12 cellular contexts compared by ENCODE assay signal in the genomic region with DNA sequence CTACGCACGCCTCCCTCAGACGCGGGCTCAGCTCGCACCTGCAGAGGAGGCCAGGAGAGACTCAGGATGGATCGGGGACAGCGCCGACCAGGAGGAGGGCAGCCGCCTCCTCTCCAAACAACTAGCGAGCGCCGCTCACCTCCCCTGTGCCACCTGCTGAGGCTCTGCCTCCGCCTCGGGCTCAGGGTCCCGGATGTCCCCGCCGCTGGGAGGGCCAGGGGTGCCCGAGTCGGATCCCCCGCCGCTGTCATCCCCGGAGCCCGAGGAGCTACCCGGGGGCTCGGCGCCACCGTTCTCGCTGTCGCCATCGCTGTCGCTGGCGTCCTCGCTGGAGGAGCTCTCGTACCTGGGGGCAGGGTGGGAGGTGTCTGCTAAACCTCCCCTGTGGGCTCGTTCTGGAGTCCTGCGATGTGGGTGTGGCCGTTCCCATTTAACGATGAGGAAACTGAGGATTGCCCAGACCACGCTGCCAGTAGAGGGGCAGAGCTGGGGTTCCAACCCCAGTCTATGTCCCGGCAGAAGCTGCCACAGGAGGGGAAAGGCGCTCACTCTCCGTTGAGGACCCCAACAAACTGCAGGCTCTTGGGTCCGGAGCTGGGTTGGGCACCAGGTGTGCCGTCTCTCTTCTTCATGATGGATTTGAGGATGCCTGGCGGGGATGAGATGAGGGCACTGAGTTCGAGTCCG. TPM values are rescaled to one million over a fixed set of nuclear protein-coding genes. Genes with fewer than 3 reads are reported as not detected.
DNase-seq lines count a peak whose midpoint lies in the region; ATAC-seq and TF ChIP-seq lines count a peak whose summit lies in the region.
"Had no signal": no experiment of that assay in that cellular context is flagged by ENCODE, and none has a peak within 500 bp of the region (broad histone marks: within the 10 kb centered on the region; RNA-seq: fewer than 3 reads in every experiment).

No MANE protein-coding gene starts in this region.

- intact Hi-C loops in ascending aorta (cut with DNase I): no loop called here

- H4K20me1 ChIP-seq in hepatocyte (ENCODE audit: insufficient read depth, poor library complexity, severe bottlenecking): no peaks in the 10 kb centered on the region

- no peaks in the 10 kb centered on the region for H3K9me2 ChIP-seq in hepatocyte (replicated peaks; ENCODE audit: insufficient read depth)

- no peak for ATAC-seq in activated naive CD8-positive, alpha-beta T cell treated with anti-CD3 and anti-CD28 coated beads, Interleukin-2, amount 10 ng/mL, durations not matched to agents 7 days and 5 days (ENCODE audit: low read depth)
- ATAC-seq in activated naive CD8-positive, alpha-beta T cell treated with anti-CD3 and anti-CD28 coated beads, Interleukin-2, amount 50 U/mL, for 24 hours: no peak
- ATAC-seq in stimulated activated effector memory CD8-positive, alpha-beta T cell treated with anti-CD3 and anti-CD28 coated beads, Interleukin-12 subunit alpha, Interleukin-12 subunit beta, amount 100 ng/mL, for 72 hours: no peak

- H3K27me3 Mint-ChIP-seq in activated naive CD8-positive, alpha-beta T cell treated with anti-CD3 and anti-CD28 coated beads, Interleukin-2, amount 10 ng/mL, durations not matched to agents 7 days and 5 days: peaks cover 38% of the 10 kb centered on the region
- H3K27me3 Mint-ChIP-seq in activated naive CD8-positive, alpha-beta T cell treated with anti-CD3 and anti-CD28 coated beads, Interleukin-2, amount 50 U/mL, for 24 hours: peaks cover 34% of the 10 kb centered on the region
- H3K27me3 Mint-ChIP-seq in mesothelial cell of epicardium (ENCODE audit: low read depth): peaks cover 76% of the 10 kb centered on the region

- H3K4me2 ChIP-seq in hepatocyte: peak overlapping the region; percentile 72

- no peaks in the 10 kb centered on the region for H3K9me3 Mint-ChIP-seq in activated naive CD8-positive, alpha-beta T cell treated with anti-CD3 and anti-CD28 coated beads, Interleukin-2, amount 10 ng/mL, durations not matched to agents 7 days and 5 days
- no peaks in the 10 kb centered on the region for H3K9me3 Mint-ChIP-seq in activated naive CD8-positive, alpha-beta T cell treated with anti-CD3 and anti-CD28 coated beads, Interleukin-2, amount 50 U/mL, for 24 hours
- H3K9me3 Mint-ChIP-seq in stimulated activated effector memory CD8-positive, alpha-beta T cell treated with anti-CD3 and anti-CD28 coated beads, Interleukin-12 subunit alpha, Interleukin-12 subunit beta, amount 100 ng/mL, for 72 hours: no peaks in the 10 kb centered on the region
- H3K9me3 Mint-ChIP-seq in mesothelial cell of epicardium: no peaks in the 10 kb centered on the region

- H2AFZ ChIP-seq in hepatocyte: no peak overlapping the region

- no peak overlapping the region for H3K27ac Mint-ChIP-seq in activated naive CD8-positive, alpha-beta T cell treated with anti-CD3 and anti-CD28 coated beads, Interleukin-2, amount 10 ng/mL, durations not matched to agents 7 days and 5 days
- H3K27ac Mint-ChIP-seq in activated naive CD8-positive, alpha-beta T cell treated with anti-CD3 and anti-CD28 coated beads, Interleukin-2, amount 50 U/mL, for 24 hours: no peak overlapping the region
- H3K27ac Mint-ChIP-seq in stimulated activated effector memory CD8-positive, alpha-beta T cell treated with anti-CD3 and anti-CD28 coated beads, Interleukin-12 subunit alpha, Interleukin-12 subunit beta, amount 100 ng/mL, for 72 hours: no peak overlapping the region
- H3K27ac Mint-ChIP-seq in mesothelial cell of epicardium: no peak overlapping the region

- no peak overlapping the region for H3K27ac ChIP-seq in hepatocyte
- no peak overlapping the region for H3K27ac ChIP-seq in ascending aorta
- H3K27ac ChIP-seq: uterus had no signal

- POLR2A ChIA-PET in activated naive CD8-positive, alpha-beta T cell treated with anti-CD3 and anti-CD28 coated beads, Interleukin-2, amount 10 ng/mL, durations not matched to agents 7 days and 5 days (lab: Charles Lee): interaction anchor here (0.6 to 3.4 kb wide), 5 partner anchors 9 to 180 kb away, joined by 3 to 15 read pairs (median 8); a partner anchor contains a TSS

- H3K4me1 ChIP-seq in hepatocyte (ENCODE audit: insufficient read depth) (peaks cover 10% of the 10 kb centered on the region), ascending aorta (peaks cover 0 to 7% of the 10 kb centered on the region in 2 donors)

- TF ChIP-seq CTCF in hepatocyte (IDR thresholded peaks at IDR 0.05; ENCODE audit: poor library complexity) (no peak), mesothelial cell of epicardium (IDR thresholded peaks at IDR 0.05; ENCODE audit: unreplicated experiment) (no peak), ascending aorta (IDR thresholded peaks at IDR 0.05) (no peak)

- DNase-seq in activated naive CD8-positive, alpha-beta T cell treated with anti-CD3 and anti-CD28 coated beads, Interleukin-2, amount 10 ng/mL, durations not matched to agents 7 days and 5 days: no peak
- no peak for DNase-seq in activated naive CD8-positive, alpha-beta T cell treated with anti-CD3 and anti-CD28 coated beads, Interleukin-2, amount 50 U/mL, for 24 hours
- peak; percentile 42 for DNase-seq in NCI-H345 (lab: John Stamatoyannopoulos, UW)
- no peak for DNase-seq in hepatocyte (ENCODE audit: low spot score)
- no peak for DNase-seq in stimulated activated effector memory CD8-positive, alpha-beta T cell treated with anti-CD3 and anti-CD28 coated beads, Interleukin-12 subunit alpha, Interleukin-12 subunit beta, amount 100 ng/mL, for 72 hours (ENCODE audit: low spot score in 2 of 2)
- no peak for DNase-seq in mesothelial cell of epicardium (ENCODE audit: low spot score in 2 of 2, unreplicated experiment in 2 of 2)
- no peak for DNase-seq in ascending aorta (ENCODE audit: low spot score in 2 of 2)
- no peak for DNase-seq in NCI-H2029 (lab: John Stamatoyannopoulos, UW)
- DNase-seq: amniotic stem cell, NCI-H2107, uterus had no signal

- H3K79me2 ChIP-seq in hepatocyte: no peaks in the 10 kb centered on the region

- peaks cover 9% of the 10 kb centered on the region for H3K4me1 Mint-ChIP-seq in activated naive CD8-positive, alpha-beta T cell treated with anti-CD3 and anti-CD28 coated beads, Interleukin-2, amount 10 ng/mL, durations not matched to agents 7 days and 5 days
- H3K4me1 Mint-ChIP-seq in activated naive CD8-positive, alpha-beta T cell treated with anti-CD3 and anti-CD28 coated beads, Interleukin-2, amount 50 U/mL, for 24 hours: peaks cover 5% of the 10 kb centered on the region
- no peaks in the 10 kb centered on the region for H3K4me1 Mint-ChIP-seq in stimulated activated effector memory CD8-positive, alpha-beta T cell treated with anti-CD3 and anti-CD28 coated beads, Interleukin-12 subunit alpha, Interleukin-12 subunit beta, amount 100 ng/mL, for 72 hours
- no peaks in the 10 kb centered on the region for H3K4me1 Mint-ChIP-seq in mesothelial cell of epicardium

- WGBS in hepatocyte (ENCODE audit: low lambda C conversion rate, missing lambda C conversion rate): 14% methylated on average over 40 of the region's 47 CpGs

- H3K9me3 ChIP-seq in hepatocyte (ENCODE audit: low read depth): no peaks in the 10 kb centered on the region
- H3K9me3 ChIP-seq in ascending aorta: no peaks in the 10 kb centered on the region
- H3K9me3 ChIP-seq: uterus had no signal

- peaks cover 2% of the 10 kb centered on the region for H3K36me3 Mint-ChIP-seq in activated naive CD8-positive, alpha-beta T cell treated with anti-CD3 and anti-CD28 coated beads, Interleukin-2, amount 10 ng/mL, durations not matched to agents 7 days and 5 days
- no peaks in the 10 kb centered on the region for H3K36me3 Mint-ChIP-seq in activated naive CD8-positive, alpha-beta T cell treated with anti-CD3 and anti-CD28 coated beads, Interleukin-2, amount 50 U/mL, for 24 hours (ENCODE audit: low read depth)
- H3K36me3 Mint-ChIP-seq in stimulated activated effector memory CD8-positive, alpha-beta T cell treated with anti-CD3 and anti-CD28 coated beads, Interleukin-12 subunit alpha, Interleukin-12 subunit beta, amount 100 ng/mL, for 72 hours: no peaks in the 10 kb centered on the region
- no peaks in the 10 kb centered on the region for H3K36me3 Mint-ChIP-seq in mesothelial cell of epicardium

- H3K4me3 ChIP-seq in hepatocyte: no peak overlapping the region
- no peak overlapping the region for H3K4me3 ChIP-seq in ascending aorta
- H3K4me3 ChIP-seq: uterus had no signal

- H3K4me3 Mint-ChIP-seq in activated naive CD8-positive, alpha-beta T cell treated with anti-CD3 and anti-CD28 coated beads, Interleukin-2, amount 10 ng/mL, durations not matched to agents 7 days and 5 days: peak overlapping the region; percentile 13
- H3K4me3 Mint-ChIP-seq in activated naive CD8-positive, alpha-beta T cell treated with anti-CD3 and anti-CD28 coated beads, Interleukin-2, amount 50 U/mL, for 24 hours: no peak overlapping the region
- H3K4me3 Mint-ChIP-seq in stimulated activated effector memory CD8-positive, alpha-beta T cell treated with anti-CD3 and anti-CD28 coated beads, Interleukin-12 subunit alpha, Interleukin-12 subunit beta, amount 100 ng/mL, for 72 hours: peak overlapping the region; percentile 26
- H3K4me3 Mint-ChIP-seq in mesothelial cell of epicardium: no peak overlapping the region

- H3K27me3 ChIP-seq in hepatocyte: peaks cover 34% of the 10 kb centered on the region
- H3K27me3 ChIP-seq in ascending aorta: peaks cover 17% of the 10 kb centered on the region

- H3K36me3 ChIP-seq in hepatocyte (replicated peaks; ENCODE audit: insufficient read depth, low read depth) (no peaks in the 10 kb centered on the region), ascending aorta (no peaks in the 10 kb centered on the region)
- H3K36me3 ChIP-seq: uterus had no signal

RNA-seq across cellular contexts. Expression of a gene that starts 9.1 kb away (rescaled TPM):
- total RNA-seq in activated naive CD8-positive, alpha-beta T cell treated with anti-CD3 and anti-CD28 coated beads, Interleukin-2, amount 10 ng/mL, durations not matched to agents 7 days and 5 days: 1 to 10 TPM; 4.5 to 4.8 TPM
- total RNA-seq in hepatocyte (0.56 and 3.2 TPM in 2 replicates), mesothelial cell of epicardium (1.8 to 2.3 TPM (median 2.1 TPM) in 3 replicates), ascending aorta (47.4 TPM)
- 1.2 TPM in 1 of 2 replicates, not detected in the other for polyA plus RNA-seq in hepatocyte

RNA-seq across cellular contexts. Expression of a gene that starts 12.6 kb away (rescaled TPM):
- 1,000 to 10,000 TPM; 1,838 to 1,917 TPM for total RNA-seq in activated naive CD8-positive, alpha-beta T cell treated with anti-CD3 and anti-CD28 coated beads, Interleukin-2, amount 10 ng/mL, durations not matched to agents 7 days and 5 days
- total RNA-seq in hepatocyte: 293 and 312 TPM in 2 replicates
- polyA plus RNA-seq in hepatocyte: 683 and 693 TPM in 2 replicates
- total RNA-seq in mesothelial cell of epicardium: 1,343 to 1,395 TPM (median 1,352 TPM) in 3 replicates
- total RNA-seq in ascending aorta: 393 TPM

RNA-seq across cellular contexts. Expression of a gene that starts 12.7 kb away (rescaled TPM):
- 10 to 100 TPM; 53.8 to 59.0 TPM for total RNA-seq in activated naive CD8-positive, alpha-beta T cell treated with anti-CD3 and anti-CD28 coated beads, Interleukin-2, amount 10 ng/mL, durations not matched to agents 7 days and 5 days
- total RNA-seq in hepatocyte (34.4 and 44.9 TPM in 2 replicates), mesothelial cell of epicardium (35.4 to 43.1 TPM (median 40.3 TPM) in 3 replicates), ascending aorta (11.8 TPM)
- 115 and 124 TPM in 2 replicates for polyA plus RNA-seq in hepatocyte

RNA-seq across cellular contexts. Expression of a gene that starts 25.8 kb away (rescaled TPM):
- 10 to 100 TPM; 36.1 to 38.4 TPM for total RNA-seq in activated naive CD8-positive, alpha-beta T cell treated with anti-CD3 and anti-CD28 coated beads, Interleukin-2, amount 10 ng/mL, durations not matched to agents 7 days and 5 days
- total RNA-seq in hepatocyte: 44.5 and 53.8 TPM in 2 replicates
- polyA plus RNA-seq in hepatocyte: 77.5 and 91.4 TPM in 2 replicates
- 42.0 to 44.5 TPM (median 42.8 TPM) in 3 replicates for total RNA-seq in mesothelial cell of epicardium
- total RNA-seq in ascending aorta: 263 TPM

RNA-seq across cellular contexts. Expression of a gene that starts 30.0 kb away (rescaled TPM):
- under 1 TPM in 1 of 2 experiments, not detected in 1; 0.64 TPM for total RNA-seq in activated naive CD8-positive, alpha-beta T cell treated with anti-CD3 and anti-CD28 coated beads, Interleukin-2, amount 10 ng/mL, durations not matched to agents 7 days and 5 days
- 12.0 and 14.7 TPM in 2 replicates for total RNA-seq in hepatocyte
- polyA plus RNA-seq in hepatocyte: 23.4 and 26.3 TPM in 2 replicates
- total RNA-seq in mesothelial cell of epicardium: 2.0 to 3.7 TPM (median 3.5 TPM) in 3 replicates
- total RNA-seq in ascending aorta: 161 TPM
- total RNA-seq: SK-MEL-5 had no signal

Comparison
In these comparisons a context has a peak if more than half of its experiments do, and no peak if none do; other contexts are left out.
1. H3K4me3 Mint-ChIP-seq: peak in activated naive CD8-positive, alpha-beta T cell treated with anti-CD3 and anti-CD28 coated beads, Interleukin-2, amount 10 ng/mL, durations not matched to agents 7 days and 5 days (single experiment) and stimulated activated effector memory CD8-positive, alpha-beta T cell treated with anti-CD3 and anti-CD28 coated beads, Interleukin-12 subunit alpha, Interleukin-12 subunit beta, amount 100 ng/mL, for 72 hours (single experiment); none in activated naive CD8-positive, alpha-beta T cell treated with anti-CD3 and anti-CD28 coated beads, Interleukin-2, amount 50 U/mL, for 24 hours (single experiment) and mesothelial cell of epicardium (single experiment).